In genomic region chr18:12786669-12787068, GRCh38 we compare ENCODE assay signal across 27 cellular contexts.
DNase-seq lines count a peak whose midpoint lies in the region; ATAC-seq, FAIRE-seq and TF ChIP-seq lines count a peak whose summit lies in the region.
"Had no signal": no experiment of that assay in that cellular context is flagged by ENCODE, and none has a peak within 500 bp of the region (broad histone marks: within the 10 kb centered on the region; RNA-seq: fewer than 3 reads in every experiment).

No MANE protein-coding gene starts in this region.

- DNase-seq in HepG2 (ENCODE audit: low spot score) (no peak), right lobe of liver (no peak), T-helper 17 cell (no peak), suprapubic skin (ENCODE audit: low spot score in 2 of 2) (no peak), mesothelial cell of epicardium (ENCODE audit: low spot score in 2 of 2, unreplicated experiment in 2 of 2) (no peak), NK-92 (lab: John Stamatoyannopoulos, UW; ENCODE audit: unreplicated experiment) (no peak)
- no peak for DNase-seq in central memory CD8-positive, alpha-beta T cell (ENCODE audit: low spot score in 2 of 2)
- DNase-seq: ACHN; BE2C; C1 segment of cervical spinal cord; CD4-positive, alpha-beta memory T cell; CD4-positive, CD25-positive, alpha-beta regulatory T cell; CD8-positive, alpha-beta memory T cell; COR-L47; DMS 273 treated with DMSO at 0.1 percent for 48 hours; DMS153; DMS53; DMS79; DND-41; EL; GDM1 had no signal

- H3K27ac Mint-ChIP-seq in T-helper 17 cell = peak overlapping the region; percentile 3
- peak overlapping the region; percentile 41 for H3K27ac Mint-ChIP-seq in central memory CD8-positive, alpha-beta T cell (ENCODE audit: low read depth)
- H3K27ac Mint-ChIP-seq in mesothelial cell of epicardium = no peak overlapping the region
- H3K27ac Mint-ChIP-seq: CD14-positive monocyte had no signal

- TF ChIP-seq POLR2A in HepG2 (IDR thresholded peaks at IDR 0.05; ENCODE audit: insufficient read depth in 1 of 2, low read depth in 2 of 2, low read length in 2 of 2) (no peak), right lobe of liver (IDR thresholded peaks at IDR 0.05) (no peak), suprapubic skin (IDR thresholded peaks at IDR 0.05) (no peak)

- POLR2A ChIA-PET in HepG2 (lab: Yijun Ruan, JAX) = no interaction called here

- TF ChIP-seq EP300 in HepG2 (IDR thresholded peaks at IDR 0.05; ENCODE audit: low read depth in 2 of 2, low read length in 2 of 2) = no peak
- no peak for TF ChIP-seq EP300 in HepG2 (CRISPR knock-in tag; IDR thresholded peaks at IDR 0.05; ENCODE audit: borderline replicate concordance)
- no peak for TF ChIP-seq EP300 in suprapubic skin (IDR thresholded peaks at IDR 0.05)

- TF ChIP-seq RAD21 in HepG2 (CRISPR knock-in tag; IDR thresholded peaks at IDR 0.05) = no peak

- ATAC-seq in HepG2 (no peak), right lobe of liver (no peak), T-helper 17 cell (no peak)
- ATAC-seq in central memory CD8-positive, alpha-beta T cell (replicated peaks; ENCODE audit: extremely low read depth, poor library complexity, severe bottlenecking) = no peak
- ATAC-seq: GM12878 had no signal

- in situ Hi-C loops in HepG2 (cut with HindIII; ENCODE audit: extremely low pct_ligation_motif_present, low pct_unique_long_range_greater_than_20kb) = no loop called here

- no peak overlapping the region for H3K4me3 ChIP-seq in HepG2 (replicated peaks in 1 of 3; ENCODE audit: insufficient read depth in 1 of 3, low read depth in 2 of 3, low read length in 3 of 3)
- H3K4me3 ChIP-seq in right lobe of liver = no peak overlapping the region
- no peak overlapping the region for H3K4me3 ChIP-seq in suprapubic skin
- H3K4me3 ChIP-seq: BLaER1, GM12878 had no signal

- no peak overlapping the region for H2AFZ ChIP-seq in HepG2 (ENCODE audit: low read length)

- BruUV-seq in HepG2 (replicated peaks; lab: Mats Ljungman, UMichigan) = no TSS peak

- no peak for TF ChIP-seq CTCF in HepG2 (CRISPR knock-in tag; IDR thresholded peaks at IDR 0.05)
- TF ChIP-seq CTCF in right lobe of liver (IDR thresholded peaks at IDR 0.05) = no peak
- TF ChIP-seq CTCF in suprapubic skin (IDR thresholded peaks at IDR 0.05) = no peak
- no peak for TF ChIP-seq CTCF in mesothelial cell of epicardium (IDR thresholded peaks at IDR 0.05; ENCODE audit: unreplicated experiment)

- H3K9me3 ChIP-seq in HepG2 (ENCODE audit: low read length) = no peaks in the 10 kb centered on the region
- no peaks in the 10 kb centered on the region for H3K9me3 ChIP-seq in right lobe of liver
- no peaks in the 10 kb centered on the region for H3K9me3 ChIP-seq in T-helper 17 cell (ENCODE audit: control insufficient read depth, low read length, poor library complexity, severe bottlenecking)
- H3K9me3 ChIP-seq in suprapubic skin = no peaks in the 10 kb centered on the region
- H3K9me3 ChIP-seq: BE2C, BLaER1 had no signal

- no peak for FAIRE-seq in HepG2 (lab: Jason Lieb, UNC)
- FAIRE-seq: GM12878, GM12892, GM18507 had no signal

- WGBS in HepG2 (ENCODE audit: low lambda C conversion rate) = 100% methylated on average over 2 of the region's 2 CpGs
- WGBS in right lobe of liver (ENCODE audit: insufficient coverage, low coverage, low lambda C conversion rate, missing lambda C conversion rate) = 86% methylated on average over 2 of the region's 2 CpGs
- WGBS in suprapubic skin = 93% methylated on average over 2 of the region's 2 CpGs

- H4K20me1 ChIP-seq in HepG2 (ENCODE audit: insufficient read depth, low read length) = no peaks in the 10 kb centered on the region
- H4K20me1 ChIP-seq: BLaER1 had no signal

- peaks cover 34% of the 10 kb centered on the region for H3K4me1 ChIP-seq in HepG2 (ENCODE audit: insufficient read depth, low read length)
- H3K4me1 ChIP-seq in right lobe of liver = no peaks in the 10 kb centered on the region
- H3K4me1 ChIP-seq in suprapubic skin = no peaks in the 10 kb centered on the region
- H3K4me1 ChIP-seq: BE2C, BLaER1 had no signal

- H3K9ac ChIP-seq in HepG2 (ENCODE audit: insufficient read depth, low read depth, low read length) = no peak overlapping the region
- H3K9ac ChIP-seq: BLaER1 had no signal

- peaks cover 4% of the 10 kb centered on the region for H3K36me3 Mint-ChIP-seq in T-helper 17 cell (ENCODE audit: low read depth)
- H3K36me3 Mint-ChIP-seq in central memory CD8-positive, alpha-beta T cell (ENCODE audit: insufficient read depth) = peaks cover 6% of the 10 kb centered on the region
- H3K36me3 Mint-ChIP-seq in mesothelial cell of epicardium = no peaks in the 10 kb centered on the region

- H3K36me3 ChIP-seq in HepG2 (replicated peaks in 1 of 2; ENCODE audit: control insufficient read depth in 1 of 2, insufficient read depth in 2 of 2, low read length in 2 of 2) = 0 out of 5 replicates have a peak, but pooled peaks cover 0 to 3% of the 10 kb centered on the region in 2 experiments
- H3K36me3 ChIP-seq in right lobe of liver = peaks cover 0 to 3% (median 0%) of the 10 kb centered on the region in 4 donors
- no peaks in the 10 kb centered on the region for H3K36me3 ChIP-seq in suprapubic skin
- H3K36me3 ChIP-seq: BE2C had no signal

- H3K27me3 Mint-ChIP-seq in T-helper 17 cell (no peaks in the 10 kb centered on the region), mesothelial cell of epicardium (ENCODE audit: low read depth) (no peaks in the 10 kb centered on the region)
- H3K27me3 Mint-ChIP-seq in central memory CD8-positive, alpha-beta T cell = no peaks in the 10 kb centered on the region
- H3K27me3 Mint-ChIP-seq: CD4-positive, alpha-beta memory T cell; CD4-positive, CD25-positive, alpha-beta regulatory T cell; CD8-positive, alpha-beta memory T cell had no signal

- peaks cover 3% of the 10 kb centered on the region for H3K4me1 Mint-ChIP-seq in T-helper 17 cell
- H3K4me1 Mint-ChIP-seq in central memory CD8-positive, alpha-beta T cell = no peaks in the 10 kb centered on the region
- no peaks in the 10 kb centered on the region for H3K4me1 Mint-ChIP-seq in mesothelial cell of epicardium
- H3K4me1 Mint-ChIP-seq: CD14-positive monocyte; CD4-positive, alpha-beta memory T cell; CD8-positive, alpha-beta memory T cell had no signal

- CTCF ChIA-PET in HepG2 (lab: Yijun Ruan, JAX; ENCODE audit: low intra/inter-chr PET ratio, low total read pairs) = no interaction called here

- no peaks in the 10 kb centered on the region for H3K27me3 ChIP-seq in HepG2 (ENCODE audit: control insufficient read depth in 1 of 2, insufficient read depth in 2 of 2, low read length in 2 of 2)
- no peaks in the 10 kb centered on the region for H3K27me3 ChIP-seq in right lobe of liver
- H3K27me3 ChIP-seq in suprapubic skin = no peaks in the 10 kb centered on the region
- H3K27me3 ChIP-seq: BE2C, BLaER1 had no signal

- no peaks in the 10 kb centered on the region for H3K79me2 ChIP-seq in HepG2 (ENCODE audit: insufficient read depth, low read length)

- H3K27ac ChIP-seq in HepG2 (ENCODE audit: extremely low read length, insufficient read depth, low read length) = no peak overlapping the region
- no peak overlapping the region for H3K27ac ChIP-seq in right lobe of liver
- no peak overlapping the region for H3K27ac ChIP-seq in suprapubic skin
- H3K27ac ChIP-seq: 22Rv1, BLaER1 had no signal

- H3K4me3 Mint-ChIP-seq in T-helper 17 cell = no peak overlapping the region
- H3K4me3 Mint-ChIP-seq in central memory CD8-positive, alpha-beta T cell = no peak overlapping the region
- no peak overlapping the region for H3K4me3 Mint-ChIP-seq in mesothelial cell of epicardium
- H3K4me3 Mint-ChIP-seq: CD14-positive monocyte; CD4-positive, alpha-beta memory T cell; CD4-positive, CD25-positive, alpha-beta regulatory T cell; CD8-positive, alpha-beta memory T cell had no signal

- intact Hi-C loops in HepG2 (cut with micrococcal nuclease; ENCODE audit: unreplicated experiment) (loop anchor here (10.0 kb wide), 1 partner anchor 48 kb away; no protein-coding TSS in a partner anchor), right lobe of liver (cut with DNase I) (no loop called here)

- no peak overlapping the region for H3K4me2 ChIP-seq in HepG2 (ENCODE audit: low read depth, low read length)
- H3K4me2 ChIP-seq: BLaER1 had no signal

- H3K9me3 Mint-ChIP-seq in central memory CD8-positive, alpha-beta T cell = no peaks in the 10 kb centered on the region
- H3K9me3 Mint-ChIP-seq in mesothelial cell of epicardium = no peaks in the 10 kb centered on the region
- H3K9me3 Mint-ChIP-seq: CD14-positive monocyte; CD4-positive, alpha-beta memory T cell; CD4-positive, CD25-positive, alpha-beta regulatory T cell; CD8-positive, alpha-beta memory T cell had no signal

TF ChIP-seq in HepG2, 621 proteins besides CTCF, POLR2A, EP300 and RAD21:
- no peak for TF ChIP-seq ATF4 (CRISPR knock-in tag; IDR thresholded peaks at IDR 0.05)
- TF ChIP-seq RXRB (CRISPR knock-in tag; IDR thresholded peaks at IDR 0.05; ENCODE audit: borderline replicate concordance) = no peak
- TF ChIP-seq MAFK (conservative IDR thresholded peaks at IDR 0.05 in 1 of 2, IDR thresholded peaks at IDR 0.05 in 1 of 2; ENCODE audit: low read length in 2 of 2) = peak; percentile 79 to 81
- TF ChIP-seq MAFF (IDR thresholded peaks at IDR 0.05; ENCODE audit: low read depth, low read length) = peak; percentile 70
- TF ChIP-seq ZNF547 (CRISPR knock-in tag; IDR thresholded peaks at IDR 0.05) = no peak
- TF ChIP-seq, protein P1, sequence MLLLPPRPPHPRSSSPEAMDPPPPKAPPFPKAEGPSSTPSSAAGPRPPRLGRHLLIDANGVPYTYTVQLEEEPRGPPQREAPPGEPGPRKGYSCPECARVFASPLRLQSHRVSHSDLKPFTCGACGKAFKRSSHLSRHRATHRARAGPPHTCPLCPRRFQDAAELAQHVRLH (CRISPR knock-in tag; IDR thresholded peaks at IDR 0.05; ENCODE audit: borderline replicate concordance, low read depth) = no peak
- TF ChIP-seq ZBTB21 (CRISPR knock-in tag; IDR thresholded peaks at IDR 0.05) = no peak
